In the genomic region with DNA sequence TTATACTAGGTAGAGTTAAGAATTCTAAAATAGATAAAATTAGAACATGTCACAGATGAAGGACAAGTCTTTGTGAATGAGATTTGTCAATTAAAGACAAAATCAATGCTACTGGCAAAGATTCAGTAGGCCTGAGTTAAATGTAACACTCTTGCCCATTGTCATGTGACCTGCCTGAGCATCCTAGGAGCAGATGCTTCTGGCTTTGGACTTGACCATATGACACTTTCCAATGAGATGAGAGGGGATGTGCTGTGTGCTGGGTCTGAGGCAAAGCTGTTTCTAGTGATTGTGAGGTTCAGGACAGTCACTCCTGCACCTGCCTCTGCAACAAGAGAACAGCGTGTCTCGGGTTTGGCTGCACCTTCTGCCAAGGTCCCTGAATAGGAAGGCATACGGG, we compare ENCODE assay signal across 2 cellular contexts.
TF ChIP-seq lines count a peak whose summit lies in the region.

No MANE protein-coding gene starts in this region.

TF ChIP-seq in SK-N-SH, 30 proteins besides CTCF, POLR2A, EP300 and RAD21 (continued from another document):
- no peak for TF ChIP-seq TEAD4 (IDR thresholded peaks at IDR 0.05; ENCODE audit: borderline replicate concordance, insufficient read depth)

TF ChIP-seq in SK-N-SH treated with all-trans-retinoic acid at 6 μM for 48 hours, 23 proteins besides CTCF, POLR2A, EP300 and RAD21 (continued from another document):
- TF ChIP-seq, protein P1, sequence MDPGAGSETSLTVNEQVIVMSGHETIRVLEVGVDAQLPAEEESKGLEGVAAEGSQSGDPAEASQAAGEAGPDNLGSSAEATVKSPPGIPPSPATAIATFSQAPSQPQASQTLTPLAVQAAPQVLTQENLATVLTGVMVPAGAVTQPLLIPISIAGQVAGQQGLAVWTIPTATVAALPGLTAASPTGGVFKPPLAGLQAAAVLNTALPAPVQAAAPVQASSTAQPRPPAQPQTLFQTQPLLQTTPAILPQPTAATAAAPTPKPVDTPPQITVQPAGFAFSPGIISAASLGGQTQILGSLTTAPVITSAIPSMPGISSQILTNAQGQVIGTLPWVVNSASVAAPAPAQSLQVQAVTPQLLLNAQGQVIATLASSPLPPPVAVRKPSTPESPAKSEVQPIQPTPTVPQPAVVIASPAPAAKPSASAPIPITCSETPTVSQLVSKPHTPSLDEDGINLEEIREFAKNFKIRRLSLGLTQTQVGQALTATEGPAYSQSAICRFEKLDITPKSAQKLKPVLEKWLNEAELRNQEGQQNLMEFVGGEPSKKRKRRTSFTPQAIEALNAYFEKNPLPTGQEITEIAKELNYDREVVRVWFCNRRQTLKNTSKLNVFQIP (CRISPR knock-in tag; IDR thresholded peaks at IDR 0.05; ENCODE audit: borderline replicate concordance, low read depth), result no peak
- TF ChIP-seq ESRRG (CRISPR knock-in tag; IDR thresholded peaks at IDR 0.05) (no peak), ZFP30 (CRISPR knock-in tag; IDR thresholded peaks at IDR 0.05) (no peak)
